8 cellular contexts compared by ENCODE assay signal in the genomic region with DNA sequence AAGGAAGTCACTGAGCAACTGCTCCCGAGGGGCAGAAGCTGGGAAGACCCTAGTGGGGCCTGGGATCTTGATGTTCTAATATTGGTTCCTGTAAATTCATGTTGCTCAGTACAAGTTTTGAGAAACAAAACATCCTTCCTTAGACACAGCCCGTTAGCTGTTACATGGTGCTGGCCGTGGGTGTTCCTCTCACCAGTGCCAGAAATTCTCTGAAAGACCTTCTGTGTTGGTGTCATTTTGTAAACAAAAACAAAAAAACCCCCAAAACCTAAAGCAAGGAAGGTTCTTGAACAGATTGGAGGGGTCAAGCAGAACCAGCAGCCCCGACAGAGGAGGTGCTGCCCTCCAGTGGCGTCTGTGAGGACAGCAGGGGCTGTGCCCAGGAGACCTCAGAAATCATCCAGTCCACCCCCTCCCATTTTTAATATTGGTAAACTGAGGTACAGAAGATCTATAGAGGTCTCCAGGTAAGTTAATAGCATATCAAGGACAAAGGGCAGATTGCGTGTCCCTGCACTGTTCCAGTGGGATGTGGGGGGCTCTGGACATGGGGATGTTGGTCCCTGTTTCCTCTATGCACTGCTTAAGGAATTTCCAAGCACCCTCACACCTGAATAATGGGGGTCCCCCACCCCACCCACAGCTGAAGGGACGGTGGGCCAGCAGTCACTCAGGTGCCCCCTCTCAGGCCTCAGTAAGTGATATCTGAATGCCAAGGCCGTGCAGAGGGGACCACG. TPM values are rescaled to one million over a fixed set of nuclear protein-coding genes. Genes with fewer than 3 reads are reported as not detected.
DNase-seq lines count a peak whose midpoint lies in the region; ATAC-seq and TF ChIP-seq lines count a peak whose summit lies in the region.

No MANE protein-coding gene starts in this region.

- H3K27ac ChIP-seq in mammary epithelial cell (ENCODE audit: insufficient read depth, low read depth, low read length): no peak overlapping the region

- TF ChIP-seq EP300 in Ishikawa (IDR thresholded peaks at IDR 0.05; ENCODE audit: borderline replicate concordance): no peak

- BruUV-seq in mammary epithelial cell (replicated peaks; lab: Mats Ljungman, UMichigan): no TSS peak

- intact Hi-C loops in mammary epithelial cell (cut with micrococcal nuclease): loop anchor here (1.0 kb wide), 5 partner anchors 25 to 129 kb away; no protein-coding TSS in a partner anchor

- POLR2A ChIA-PET in WTC11 (lab: Charles Lee): no interaction called here

- H3K79me2 ChIP-seq in mammary epithelial cell (ENCODE audit: insufficient read depth, low read length): no peaks in the 10 kb centered on the region

- ATAC-seq in WTC11: peak; percentile 92

- peaks cover 8% of the 10 kb centered on the region for H3K9me3 Mint-ChIP-seq in WTC11

- H3K27me3 ChIP-seq in mammary epithelial cell (ENCODE audit: insufficient read depth, low read length): no peaks in the 10 kb centered on the region

- no peak overlapping the region for H3K4me3 Mint-ChIP-seq in WTC11

- in situ Hi-C loops in mammary epithelial cell (cut with MboI; ENCODE audit: low sequenced_read_pairs in 2 of 2): loop anchor here in 1 of 2 donors (25.0 kb wide), 1 partner anchor 126 kb away; no protein-coding TSS in a partner anchor

- peaks cover 9% of the 10 kb centered on the region for H3K4me1 ChIP-seq in mammary epithelial cell (ENCODE audit: insufficient read depth, low read length)

- CTCF ChIA-PET in WTC11 (lab: Charles Lee) (interaction anchor here (0.9 to 6.1 kb wide), 7 partner anchors 12 to 139 kb away, joined by 3 to 50 read pairs (median 5); no protein-coding TSS in a partner anchor), mammary epithelial cell (lab: Charles Lee; ENCODE audit: low non-redundant PET) (interaction anchor here (0.7 kb wide), 1 partner anchor 121 kb away, joined by 4 read pairs; no protein-coding TSS in a partner anchor)

- H3K9ac ChIP-seq in mammary epithelial cell (ENCODE audit: insufficient read depth, low read length): no peak overlapping the region

- peak; percentile 82 for TF ChIP-seq CTCF in WTC11 (IDR thresholded peaks at IDR 0.05)
- peak; percentile 86 to 93 for TF ChIP-seq CTCF in mammary epithelial cell (conservative IDR thresholded peaks at IDR 0.05 in 1 of 2, IDR thresholded peaks at IDR 0.05 in 1 of 2; ENCODE audit: extremely low read depth in 1 of 2, insufficient read depth in 1 of 2, low read depth in 1 of 2, low read length in 2 of 2)

- no peak overlapping the region for H3K4me3 ChIP-seq in mammary epithelial cell (replicated peaks in 1 of 3; ENCODE audit: insufficient read depth in 1 of 3, low read depth in 2 of 3, low read length in 3 of 3)

- dilution Hi-C loops in mammary epithelial cell (cut with HindIII; ENCODE audit: low sequenced_read_pairs): loop anchor here (5.0 kb wide), 3 partner anchors 44 to 99 kb away; no protein-coding TSS in a partner anchor

- H2AFZ ChIP-seq in mammary epithelial cell (ENCODE audit: low read depth, low read length): no peak overlapping the region

- peaks cover 6% of the 10 kb centered on the region for H3K36me3 Mint-ChIP-seq in WTC11

- TF ChIP-seq RAD21 in Ishikawa (IDR thresholded peaks at IDR 0.05; ENCODE audit: low read depth): peak; percentile 85

- H3K27me3 Mint-ChIP-seq in WTC11 (ENCODE audit: low read depth): no peaks in the 10 kb centered on the region

- H3K4me2 ChIP-seq in mammary epithelial cell (ENCODE audit: insufficient read depth, low read depth, low read length): no peak overlapping the region

- WGBS in mammary epithelial cell (ENCODE audit: low coverage, missing lambda C conversion rate): 21% methylated on average over 8 of the region's 9 CpGs

- no peaks in the 10 kb centered on the region for H4K20me1 ChIP-seq in mammary epithelial cell (ENCODE audit: insufficient read depth, low read length)

- 0 out of 2 replicates have a peak, but pooled peaks cover 2% of the 10 kb centered on the region for H3K4me1 Mint-ChIP-seq in WTC11

- H3K9me3 ChIP-seq in mammary epithelial cell (replicated peaks; ENCODE audit: insufficient read depth, low read length): no peaks in the 10 kb centered on the region

- H3K27ac Mint-ChIP-seq in WTC11: peak overlapping the region; percentile 57; the same call in 1 of the 2 replicates

- DNase-seq in DMS114 treated with DMSO at 0.1 percent for 48 hours (lab: John Stamatoyannopoulos, UW; ENCODE audit: unreplicated experiment) (peak; percentile 18), WTC11 (ENCODE audit: low spot score) (peak; percentile 81), mammary epithelial cell (no peak), kidney tubule cell (ENCODE audit: low spot score) (peak; percentile 42), dedifferentiated amniotic fluid mesenchymal stem cell (ENCODE audit: extremely low spot score) (no peak), NCI-H2029 (lab: John Stamatoyannopoulos, UW) (no peak)
- DNase-seq in stimulated activated CD4-positive, alpha-beta T cell treated with anti-CD3 and anti-CD28 coated beads, Interleukin-4, amount 100 ng/mL, for 1 hour: peak; percentile 72

- H3K36me3 ChIP-seq in mammary epithelial cell (ENCODE audit: insufficient read depth, low read length): no peaks in the 10 kb centered on the region

TF ChIP-seq in Ishikawa, 13 proteins besides CTCF, POLR2A, EP300 and RAD21:
- TF ChIP-seq NFIC (IDR thresholded peaks at IDR 0.05): no peak
- TF ChIP-seq, protein P1, sequence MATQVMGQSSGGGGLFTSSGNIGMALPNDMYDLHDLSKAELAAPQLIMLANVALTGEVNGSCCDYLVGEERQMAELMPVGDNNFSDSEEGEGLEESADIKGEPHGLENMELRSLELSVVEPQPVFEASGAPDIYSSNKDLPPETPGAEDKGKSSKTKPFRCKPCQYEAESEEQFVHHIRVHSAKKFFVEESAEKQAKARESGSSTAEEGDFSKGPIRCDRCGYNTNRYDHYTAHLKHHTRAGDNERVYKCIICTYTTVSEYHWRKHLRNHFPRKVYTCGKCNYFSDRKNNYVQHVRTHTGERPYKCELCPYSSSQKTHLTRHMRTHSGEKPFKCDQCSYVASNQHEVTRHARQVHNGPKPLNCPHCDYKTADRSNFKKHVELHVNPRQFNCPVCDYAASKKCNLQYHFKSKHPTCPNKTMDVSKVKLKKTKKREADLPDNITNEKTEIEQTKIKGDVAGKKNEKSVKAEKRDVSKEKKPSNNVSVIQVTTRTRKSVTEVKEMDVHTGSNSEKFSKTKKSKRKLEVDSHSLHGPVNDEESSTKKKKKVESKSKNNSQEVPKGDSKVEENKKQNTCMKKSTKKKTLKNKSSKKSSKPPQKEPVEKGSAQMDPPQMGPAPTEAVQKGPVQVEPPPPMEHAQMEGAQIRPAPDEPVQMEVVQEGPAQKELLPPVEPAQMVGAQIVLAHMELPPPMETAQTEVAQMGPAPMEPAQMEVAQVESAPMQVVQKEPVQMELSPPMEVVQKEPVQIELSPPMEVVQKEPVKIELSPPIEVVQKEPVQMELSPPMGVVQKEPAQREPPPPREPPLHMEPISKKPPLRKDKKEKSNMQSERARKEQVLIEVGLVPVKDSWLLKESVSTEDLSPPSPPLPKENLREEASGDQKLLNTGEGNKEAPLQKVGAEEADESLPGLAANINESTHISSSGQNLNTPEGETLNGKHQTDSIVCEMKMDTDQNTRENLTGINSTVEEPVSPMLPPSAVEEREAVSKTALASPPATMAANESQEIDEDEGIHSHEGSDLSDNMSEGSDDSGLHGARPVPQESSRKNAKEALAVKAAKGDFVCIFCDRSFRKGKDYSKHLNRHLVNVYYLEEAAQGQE (IDR thresholded peaks at IDR 0.05; ENCODE audit: low read depth): no peak
- TF ChIP-seq, protein P2, sequence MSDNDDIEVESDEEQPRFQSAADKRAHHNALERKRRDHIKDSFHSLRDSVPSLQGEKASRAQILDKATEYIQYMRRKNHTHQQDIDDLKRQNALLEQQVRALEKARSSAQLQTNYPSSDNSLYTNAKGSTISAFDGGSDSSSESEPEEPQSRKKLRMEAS (IDR thresholded peaks at IDR 0.05): no peak

TF ChIP-seq in WTC11, 78 proteins besides CTCF, POLR2A, EP300 and RAD21:
- TF ChIP-seq, protein P3, sequence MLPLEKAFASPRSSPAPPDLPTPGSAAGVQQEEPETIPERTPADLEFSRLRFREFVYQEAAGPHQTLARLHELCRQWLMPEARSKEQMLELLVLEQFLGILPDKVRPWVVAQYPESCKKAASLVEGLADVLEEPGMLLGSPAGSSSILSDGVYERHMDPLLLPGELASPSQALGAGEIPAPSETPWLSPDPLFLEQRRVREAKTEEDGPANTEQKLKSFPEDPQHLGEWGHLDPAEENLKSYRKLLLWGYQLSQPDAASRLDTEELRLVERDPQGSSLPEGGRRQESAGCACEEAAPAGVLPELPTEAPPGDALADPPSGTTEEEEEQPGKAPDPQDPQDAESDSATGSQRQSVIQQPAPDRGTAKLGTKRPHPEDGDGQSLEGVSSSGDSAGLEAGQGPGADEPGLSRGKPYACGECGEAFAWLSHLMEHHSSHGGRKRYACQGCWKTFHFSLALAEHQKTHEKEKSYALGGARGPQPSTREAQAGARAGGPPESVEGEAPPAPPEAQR (CRISPR knock-in tag; IDR thresholded peaks at IDR 0.05): no peak
- no peak for TF ChIP-seq RELA (CRISPR knock-in tag; IDR thresholded peaks at IDR 0.05; ENCODE audit: borderline replicate concordance)

RNA-seq across cellular contexts. Expression of a gene that starts 38.2 kb away (rescaled TPM):
- total RNA-seq in WTC11 (2021) (not detected in 3 replicates), mammary epithelial cell (not detected)
- not detected for polyA plus RNA-seq in mammary epithelial cell
- not detected for polyA minus RNA-seq in mammary epithelial cell

RNA-seq across cellular contexts. Expression of a gene that starts 42.4 kb away (rescaled TPM):
- total RNA-seq in WTC11 (2021): 0.11 TPM in 1 of 3 replicates, not detected in the others
- under 1 TPM in 1 of 2 donors, not detected in 1; 0.67 TPM for total RNA-seq in mammary epithelial cell
- polyA plus RNA-seq in mammary epithelial cell: 0.08 TPM
- polyA minus RNA-seq in mammary epithelial cell: not detected

Comparison
In these comparisons a context has a peak if more than half of its experiments do, and no peak if none do; other contexts are left out.
1. DNase-seq: peak in DMS114 treated with DMSO at 0.1 percent for 48 hours (single experiment), WTC11 (single experiment), kidney tubule cell (single experiment) and stimulated activated CD4-positive, alpha-beta T cell treated with anti-CD3 and anti-CD28 coated beads, Interleukin-4, amount 100 ng/mL, for 1 hour (single experiment); none in mammary epithelial cell (single experiment), dedifferentiated amniotic fluid mesenchymal stem cell (single experiment) and NCI-H2029 (single experiment).